ENCODE assay signal across 15 cellular contexts in genomic region chr4:148064451-148064850, GRCh38.
DNase-seq lines count a peak whose midpoint lies in the region; ATAC-seq and TF ChIP-seq lines count a peak whose summit lies in the region.
"Had no signal": no experiment of that assay in that cellular context is flagged by ENCODE, and none has a peak within 500 bp of the region (broad histone marks: within the 10 kb centered on the region; RNA-seq: fewer than 3 reads in every experiment).

No MANE protein-coding gene starts in this region.

- peak overlapping the region in 1 of 2 experiments; percentile 11 for H3K18ac ChIP-seq in mesenchymal stem cell (ENCODE audit: low read depth in 1 of 2, low read length in 2 of 2)

- peaks cover 38% of the 10 kb centered on the region for H3K36me3 Mint-ChIP-seq in chondrocyte (ENCODE audit: low read depth)

- H3K27me3 Mint-ChIP-seq in chondrocyte (ENCODE audit: low read depth) = no peaks in the 10 kb centered on the region
- H3K27me3 Mint-ChIP-seq: CD4-positive, alpha-beta memory T cell had no signal

- no peak overlapping the region for H2BK5ac ChIP-seq in mesenchymal stem cell (ENCODE audit: low read depth, low read length, poor library complexity, severe bottlenecking)

- no peak overlapping the region for H3K14ac ChIP-seq in mesenchymal stem cell (ENCODE audit: low read length in 2 of 2)

- no peak for TF ChIP-seq CTCF in chondrocyte (IDR thresholded peaks at IDR 0.05)
- TF ChIP-seq CTCF in smooth muscle cell (IDR thresholded peaks at IDR 0.05; ENCODE audit: borderline replicate concordance, insufficient read depth, poor library complexity, severe bottlenecking) = no peak

- no peak overlapping the region for H2BK120ac ChIP-seq in mesenchymal stem cell (ENCODE audit: low read depth, low read length)

- H3K4ac ChIP-seq in mesenchymal stem cell (ENCODE audit: low read depth in 1 of 2, low read length in 2 of 2) = no peak overlapping the region

- H4K20me1 ChIP-seq in smooth muscle cell (ENCODE audit: low read depth) = peaks cover 4% of the 10 kb centered on the region

- WGBS in mesenchymal stem cell = 97% methylated on average over 9 of the region's 9 CpGs
- 87% methylated on average over 9 of the region's 9 CpGs for WGBS in smooth muscle cell (ENCODE audit: low lambda C conversion rate)

- no peak for ATAC-seq in HG02610 (IDR thresholded peaks at IDR 0.05; ENCODE audit: unreplicated experiment)
- ATAC-seq in GM21786 (IDR thresholded peaks at IDR 0.05; ENCODE audit: unreplicated experiment) = no peak
- ATAC-seq in left lobe of liver = no peak
- ATAC-seq: A549 had no signal

- H2BK15ac ChIP-seq in mesenchymal stem cell (ENCODE audit: low read depth, poor library complexity, severe bottlenecking) = no peak overlapping the region

- H3K27me3 ChIP-seq in mesenchymal stem cell (ENCODE audit: control insufficient read depth in 1 of 2, insufficient read depth in 1 of 2, low read length in 2 of 2) (no peaks in the 10 kb centered on the region), smooth muscle cell (ENCODE audit: low read depth) (no peaks in the 10 kb centered on the region)
- H3K27me3 ChIP-seq: BE2C had no signal

- no peak overlapping the region for H2AK5ac ChIP-seq in mesenchymal stem cell (ENCODE audit: low read length, severe bottlenecking)

- no peaks in the 10 kb centered on the region for H3K9me3 Mint-ChIP-seq in chondrocyte (ENCODE audit: low read depth)

- H3F3A ChIP-seq in smooth muscle cell (ENCODE audit: low read depth) = no peaks in the 10 kb centered on the region

- no peak overlapping the region for H4K91ac ChIP-seq in mesenchymal stem cell (ENCODE audit: low read length)

- DNase-seq in NCI-H82 treated with DMSO at 0.1 percent for 48 hours (lab: John Stamatoyannopoulos, UW; ENCODE audit: unreplicated experiment) = peak; percentile 43
- DNase-seq in chondrocyte (ENCODE audit: low spot score) = no peak
- DNase-seq in mesenchymal stem cell = no peak
- no peak for DNase-seq in smooth muscle cell (lab: John Stamatoyannopoulos, UW; ENCODE audit: unreplicated experiment)
- no peak for DNase-seq in left lobe of liver (ENCODE audit: low spot score)
- DNase-seq: BE2C; CD4-positive, alpha-beta memory T cell; COR-L47; DMS153; DMS79 treated with DMSO at 0.1 percent for 48 hours; HCEC 1CT had no signal

- peaks cover 14% of the 10 kb centered on the region for H3K4me1 ChIP-seq in mesenchymal stem cell (ENCODE audit: control insufficient read depth, insufficient read depth, low read depth, low read length)
- H3K4me1 ChIP-seq in smooth muscle cell (ENCODE audit: low read depth) = peaks cover 4% of the 10 kb centered on the region
- H3K4me1 ChIP-seq: A549 had no signal

- no peak overlapping the region for H2BK12ac ChIP-seq in mesenchymal stem cell (ENCODE audit: low read length in 2 of 2)

- no peak overlapping the region for H3K4me2 ChIP-seq in mesenchymal stem cell (ENCODE audit: low read length, poor library complexity, severe bottlenecking)
- H3K4me2 ChIP-seq in smooth muscle cell = peak overlapping the region; percentile 6
- H3K4me2 ChIP-seq: A549 had no signal

- H3K36me3 ChIP-seq in mesenchymal stem cell (ENCODE audit: control insufficient read depth in 1 of 2, insufficient read depth in 2 of 2, low read depth in 1 of 2, low read length in 2 of 2) = peaks cover 18 to 62% of the 10 kb centered on the region in 2 experiments
- no peaks in the 10 kb centered on the region for H3K36me3 ChIP-seq in smooth muscle cell (ENCODE audit: low read depth)
- H3K36me3 ChIP-seq: BE2C had no signal

- no peak overlapping the region for H3K23ac ChIP-seq in mesenchymal stem cell (ENCODE audit: low read length in 2 of 2)

- peak overlapping the region; percentile 55 for H3K27ac Mint-ChIP-seq in chondrocyte (ENCODE audit: unreplicated experiment)

- no peak overlapping the region for H4K8ac ChIP-seq in mesenchymal stem cell (ENCODE audit: low read length)

- peaks cover 50% of the 10 kb centered on the region for H3K79me1 ChIP-seq in mesenchymal stem cell (replicated peaks; ENCODE audit: low read length, poor library complexity, severe bottlenecking)

- H3K9me3 ChIP-seq in mesenchymal stem cell (ENCODE audit: control insufficient read depth, low read length) (no peaks in the 10 kb centered on the region), smooth muscle cell (replicated peaks; ENCODE audit: low read depth) (no peaks in the 10 kb centered on the region)
- H3K9me3 ChIP-seq: A549, BE2C had no signal

- no peak overlapping the region for H3K4me3 Mint-ChIP-seq in chondrocyte (ENCODE audit: unreplicated experiment)
- H3K4me3 Mint-ChIP-seq: CD4-positive, alpha-beta memory T cell had no signal

- H3K9ac ChIP-seq in mesenchymal stem cell (ENCODE audit: low read length) (peak overlapping the region; percentile 27), smooth muscle cell (ENCODE audit: low read depth) (no peak overlapping the region)

- H3K4me1 Mint-ChIP-seq in chondrocyte (ENCODE audit: low read depth) = peaks cover 54% of the 10 kb centered on the region

- H2AFZ ChIP-seq in mesenchymal stem cell (ENCODE audit: low read depth, low read length) (no peak overlapping the region), smooth muscle cell (ENCODE audit: low read depth) (no peak overlapping the region)

- H3K79me2 ChIP-seq in smooth muscle cell (ENCODE audit: low read depth) = no peaks in the 10 kb centered on the region

- H3K4me3 ChIP-seq in mesenchymal stem cell (ENCODE audit: insufficient read depth in 1 of 2, low read depth in 1 of 2, low read length in 2 of 2) = no peak overlapping the region
- no peak overlapping the region for H3K4me3 ChIP-seq in smooth muscle cell
- H3K4me3 ChIP-seq: A549 had no signal

- H3K27ac ChIP-seq in mesenchymal stem cell (ENCODE audit: low read length, poor library complexity, severe bottlenecking) (no peak overlapping the region), smooth muscle cell (ENCODE audit: low read depth) (peak overlapping the region; percentile 60)
- H3K27ac ChIP-seq: A549, C4-2B had no signal
